In the genomic region with DNA sequence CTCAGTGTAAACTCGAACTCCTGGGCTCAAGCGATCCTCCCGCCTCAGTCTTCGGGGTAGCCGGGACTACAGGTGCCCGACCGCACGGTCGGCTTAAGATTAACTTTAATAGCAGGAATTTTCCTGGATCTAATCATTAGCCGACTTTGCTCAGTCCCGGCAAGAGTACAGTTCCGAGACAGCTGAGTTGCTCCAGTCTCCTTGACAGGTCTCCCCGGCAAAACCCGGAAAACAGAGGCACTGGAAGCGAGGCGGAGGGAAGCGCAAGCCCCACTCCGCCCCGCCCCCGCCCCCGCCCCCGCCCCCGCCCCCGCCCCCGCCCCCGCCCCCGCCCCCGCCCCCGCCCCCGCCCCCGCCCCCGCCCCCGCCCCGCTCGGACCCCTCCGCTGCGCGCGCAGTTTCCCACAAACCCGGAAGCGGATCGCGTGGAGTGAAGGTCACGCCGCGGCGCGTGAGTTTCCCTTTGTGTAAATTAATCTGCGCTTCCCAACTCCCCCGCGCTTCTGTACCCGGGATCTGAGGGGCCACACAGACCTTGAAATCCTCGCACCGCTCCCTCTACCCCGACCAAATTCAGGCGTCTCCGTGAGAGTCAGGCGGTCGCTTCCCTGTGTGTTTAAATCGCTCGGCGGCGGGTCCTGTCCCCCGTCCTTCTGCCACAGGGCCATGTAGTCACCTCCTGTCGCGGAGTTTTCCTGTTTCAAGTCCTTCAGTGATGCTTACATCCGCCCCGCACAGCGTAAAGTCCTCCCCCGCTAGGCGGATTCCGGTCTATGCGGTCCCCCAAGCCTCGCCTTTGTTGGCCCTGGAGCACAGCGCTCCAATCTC, we compare ENCODE assay signal across 9 cellular contexts. TPM values are rescaled to one million over a fixed set of nuclear protein-coding genes. Genes with fewer than 3 reads are reported as not detected.
DNase-seq lines count a peak whose midpoint lies in the region; FAIRE-seq lines count a peak whose summit lies in the region.
"Had no signal": no experiment of that assay in that cellular context is flagged by ENCODE, and none has a peak within 500 bp of the region (broad histone marks: within the 10 kb centered on the region; RNA-seq: fewer than 3 reads in every experiment).

A gene (plus strand): TSS at position 397 of the 828 bp plus-strand sequence. CDS start 3,244 bp downstream, outside the sequence.

- peak within 1 kb of the TSS; percentile 66 for H3K23ac ChIP-seq in mesendoderm (ENCODE audit: low read length)

- H3K4me1 ChIP-seq in endocrine pancreas (ENCODE audit: control insufficient read depth, insufficient read depth, low read length) = no peaks in the 10 kb centered on the region
- H3K4me1 ChIP-seq in mesendoderm (ENCODE audit: control insufficient read depth, low read depth, low read length) = peaks cover 3% of the 10 kb centered on the region

- H3K27ac ChIP-seq in mesendoderm (ENCODE audit: low read depth, low read length) = no peak within 1 kb of the TSS

- H4K5ac ChIP-seq in mesendoderm (ENCODE audit: low read length) = no peak within 1 kb of the TSS

- H3K4me3 ChIP-seq in endocrine pancreas (ENCODE audit: control insufficient read depth, insufficient read depth, low read length) = peak within 1 kb of the TSS; percentile 64
- peak within 1 kb of the TSS; percentile 50 for H3K4me3 ChIP-seq in mesendoderm (ENCODE audit: low read length)

- H2BK15ac ChIP-seq in mesendoderm (replicated peaks; ENCODE audit: low read depth) = no peak within 1 kb of the TSS

- H3K18ac ChIP-seq in mesendoderm (ENCODE audit: low read length) = peak within 1 kb of the TSS; percentile 30

- no peak within 1 kb of the TSS for H4K8ac ChIP-seq in mesendoderm (ENCODE audit: low read depth, low read length)

- H3K9ac ChIP-seq in endocrine pancreas (ENCODE audit: control insufficient read depth, insufficient read depth, low read length) = peak within 1 kb of the TSS; percentile 65
- peak within 1 kb of the TSS; percentile 86 for H3K9ac ChIP-seq in mesendoderm (ENCODE audit: low read length)

- H3K36me3 ChIP-seq in endocrine pancreas (ENCODE audit: control insufficient read depth, insufficient read depth, low read length) (peaks cover 6% of the 10 kb centered on the region), mesendoderm (ENCODE audit: control insufficient read depth, insufficient read depth, low read length) (peaks cover 13% of the 10 kb centered on the region)

- no peak within 1 kb of the TSS for H3K4ac ChIP-seq in mesendoderm (ENCODE audit: low read depth, low read length)

- H2AK5ac ChIP-seq in mesendoderm (ENCODE audit: low read length) = no peak within 1 kb of the TSS

- DNase-seq in SIG-M5 treated with dmso at 0.1 percent for 504 hours (lab: John Stamatoyannopoulos, UW; ENCODE audit: unreplicated experiment) (peak; percentile 67), SIG-M5 (lab: John Stamatoyannopoulos, UW) (no peak), HTR-8/SVneo (ENCODE audit: insufficient read length, low spot score) (peak; percentile 69), NOMO-1 treated with DMSO at 0.1 percent for 48 hours (lab: John Stamatoyannopoulos, UW; ENCODE audit: unreplicated experiment) (peak; percentile 58), mesendoderm (peak; percentile 82)
- DNase-seq in activated CD8-positive, alpha-beta memory T cell treated with anti-CD3 and anti-CD28 coated beads, Interleukin-2, amount 50 U/mL, for 1 hour (ENCODE audit: extremely low read depth) = peak; percentile 68
- DNase-seq in stimulated activated CD8-positive, alpha-beta memory T cell treated with anti-CD3 and anti-CD28 coated beads, Interleukin-12 subunit alpha, Interleukin-12 subunit beta, amount 100 ng/mL, for 1 hour (ENCODE audit: low read depth) = peak; percentile 85

- H3K27me3 ChIP-seq in endocrine pancreas (ENCODE audit: control insufficient read depth, insufficient read depth, low read length) = no peaks in the 10 kb centered on the region
- no peaks in the 10 kb centered on the region for H3K27me3 ChIP-seq in mesendoderm (ENCODE audit: insufficient read depth, low read length, poor library complexity)

- peaks cover 3% of the 10 kb centered on the region for H3K79me2 ChIP-seq in mesendoderm (ENCODE audit: control insufficient read depth, insufficient read depth, low read length)

- peak within 1 kb of the TSS; percentile 89 for H3K4me2 ChIP-seq in mesendoderm (ENCODE audit: low read length)

- no peak within 1 kb of the TSS for H2BK5ac ChIP-seq in mesendoderm (ENCODE audit: low read length)

- no peaks in the 10 kb centered on the region for H3K9me3 ChIP-seq in endocrine pancreas (ENCODE audit: control insufficient read depth, low read length)

- no peak for FAIRE-seq in HTR-8/SVneo (lab: Jason Lieb, UNC)
- FAIRE-seq: A204.1 had no signal

- peaks cover 5% of the 10 kb centered on the region for H3K79me1 ChIP-seq in mesendoderm (ENCODE audit: low read length)

- H3K56ac ChIP-seq in mesendoderm (ENCODE audit: low read length) = peak within 1 kb of the TSS; percentile 69

- WGBS in mesendoderm (ENCODE audit: extremely low coverage, insufficient coverage, low lambda C conversion rate) = no CpG with 5 or more reads among the region's 75 CpGs

- H2BK120ac ChIP-seq in mesendoderm (ENCODE audit: low read depth, low read length) = no peak within 1 kb of the TSS

RNA-seq across cellular contexts. Expression of the gene that starts here (rescaled TPM):
- 14.6 TPM for polyA plus RNA-seq in mesendoderm (2013, experiment 1 of 2)
- polyA plus RNA-seq in mesendoderm (2013, experiment 2 of 2) = 14.4 TPM
